ENCODE assay signal across 1 cellular context in the genomic region with DNA sequence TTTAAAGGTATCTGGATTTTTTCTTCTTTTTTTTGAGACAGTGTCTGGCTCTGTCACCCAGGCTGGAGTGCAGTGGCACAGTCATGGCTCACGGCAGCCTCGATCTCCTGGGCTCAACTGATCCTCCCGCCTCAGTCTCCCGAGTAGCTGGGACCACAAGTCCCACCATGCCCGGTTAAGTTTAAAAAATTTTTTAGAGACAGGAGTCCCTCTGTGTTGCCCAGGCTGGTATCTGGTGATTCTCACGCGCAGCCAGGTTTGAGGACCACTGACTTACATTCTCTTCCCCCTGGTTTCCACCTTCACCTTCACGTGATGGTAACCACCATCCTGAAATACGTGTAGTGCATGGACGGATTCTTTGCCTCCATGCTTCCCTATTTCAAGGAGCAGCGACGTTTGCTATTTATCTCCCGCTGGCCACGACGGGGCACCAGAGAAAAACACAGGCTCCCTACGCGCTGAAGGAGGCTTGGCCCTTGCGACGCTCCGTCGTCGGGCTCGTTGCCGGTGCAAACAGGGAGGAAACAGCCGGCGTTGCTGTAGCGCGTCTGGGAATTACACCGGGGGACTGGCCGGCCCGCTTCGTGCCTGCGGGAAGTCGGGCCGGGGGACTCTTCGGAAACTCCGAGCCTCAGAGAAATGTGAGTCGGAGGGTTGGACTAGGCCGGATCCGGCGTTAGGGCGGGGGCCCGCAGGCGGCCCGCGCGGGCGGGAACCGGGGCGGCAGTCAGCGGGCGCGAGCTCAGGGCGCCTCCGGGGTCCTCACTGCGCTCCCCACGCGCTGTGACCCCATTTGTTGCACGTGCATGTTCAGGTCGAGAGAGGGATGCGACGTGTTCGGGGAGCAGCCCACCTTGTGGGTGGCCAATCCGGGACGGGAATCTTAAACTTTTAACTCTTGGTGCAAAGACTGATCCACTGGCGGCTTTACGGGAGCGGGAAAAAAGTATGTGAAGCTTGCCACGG.
TF ChIP-seq lines count a peak whose summit lies in the region.

A gene with protein sequence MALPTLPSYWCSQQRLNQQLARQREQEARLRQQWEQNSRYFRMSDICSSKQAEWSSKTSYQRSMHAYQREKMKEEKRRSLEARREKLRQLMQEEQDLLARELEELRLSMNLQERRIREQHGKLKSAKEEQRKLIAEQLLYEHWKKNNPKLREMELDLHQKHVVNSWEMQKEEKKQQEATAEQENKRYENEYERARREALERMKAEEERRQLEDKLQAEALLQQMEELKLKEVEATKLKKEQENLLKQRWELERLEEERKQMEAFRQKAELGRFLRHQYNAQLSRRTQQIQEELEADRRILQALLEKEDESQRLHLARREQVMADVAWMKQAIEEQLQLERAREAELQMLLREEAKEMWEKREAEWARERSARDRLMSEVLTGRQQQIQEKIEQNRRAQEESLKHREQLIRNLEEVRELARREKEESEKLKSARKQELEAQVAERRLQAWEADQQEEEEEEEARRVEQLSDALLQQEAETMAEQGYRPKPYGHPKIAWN (plus strand): TSS at position 492 of the 969 bp plus-strand sequence. CDS start 2,753 bp downstream, outside the sequence.

TF ChIP-seq in IMR-90, 13 proteins besides CTCF, POLR2A, EP300 and RAD21:
- TF ChIP-seq, protein P1, sequence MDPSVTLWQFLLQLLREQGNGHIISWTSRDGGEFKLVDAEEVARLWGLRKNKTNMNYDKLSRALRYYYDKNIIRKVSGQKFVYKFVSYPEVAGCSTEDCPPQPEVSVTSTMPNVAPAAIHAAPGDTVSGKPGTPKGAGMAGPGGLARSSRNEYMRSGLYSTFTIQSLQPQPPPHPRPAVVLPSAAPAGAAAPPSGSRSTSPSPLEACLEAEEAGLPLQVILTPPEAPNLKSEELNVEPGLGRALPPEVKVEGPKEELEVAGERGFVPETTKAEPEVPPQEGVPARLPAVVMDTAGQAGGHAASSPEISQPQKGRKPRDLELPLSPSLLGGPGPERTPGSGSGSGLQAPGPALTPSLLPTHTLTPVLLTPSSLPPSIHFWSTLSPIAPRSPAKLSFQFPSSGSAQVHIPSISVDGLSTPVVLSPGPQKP (IDR thresholded peaks at IDR 0.05; ENCODE audit: borderline replicate concordance, low read depth, low read length): no peak
- no peak for TF ChIP-seq MAFK (IDR thresholded peaks at IDR 0.05; ENCODE audit: low read depth, low read length)
- TF ChIP-seq BHLHE40 (IDR thresholded peaks at IDR 0.05; ENCODE audit: low read depth, low read length): peak; percentile 83
- TF ChIP-seq CHD1 (IDR thresholded peaks at IDR 0.05; ENCODE audit: low read depth, low read length): no peak
- TF ChIP-seq FOS (IDR thresholded peaks at IDR 0.05; ENCODE audit: low read depth, low read length): no peak
- 0 out of 2 replicates have a peak, but pooled peaks have one; percentile 47 for TF ChIP-seq MXI1 (IDR thresholded peaks at IDR 0.05; ENCODE audit: borderline replicate concordance, low read depth, low read length)
- peak; percentile 41 for TF ChIP-seq SMC3 (IDR thresholded peaks at IDR 0.05; ENCODE audit: low read depth, low read length)
- TF ChIP-seq NFE2L2 (IDR thresholded peaks at IDR 0.05; ENCODE audit: low read depth, low read length): no peak
- TF ChIP-seq CEBPB (IDR thresholded peaks at IDR 0.05; ENCODE audit: low read depth, low read length): 0 out of 2 replicates have a peak, but pooled peaks have one; percentile 9
- TF ChIP-seq MAZ (IDR thresholded peaks at IDR 0.05; ENCODE audit: borderline replicate concordance, low read depth, low read length): peak; percentile 50; the same call in 1 of the 2 replicates
- TF ChIP-seq RFX5 (IDR thresholded peaks at IDR 0.05; ENCODE audit: low read depth, low read length): no peak
- TF ChIP-seq, protein P2, sequence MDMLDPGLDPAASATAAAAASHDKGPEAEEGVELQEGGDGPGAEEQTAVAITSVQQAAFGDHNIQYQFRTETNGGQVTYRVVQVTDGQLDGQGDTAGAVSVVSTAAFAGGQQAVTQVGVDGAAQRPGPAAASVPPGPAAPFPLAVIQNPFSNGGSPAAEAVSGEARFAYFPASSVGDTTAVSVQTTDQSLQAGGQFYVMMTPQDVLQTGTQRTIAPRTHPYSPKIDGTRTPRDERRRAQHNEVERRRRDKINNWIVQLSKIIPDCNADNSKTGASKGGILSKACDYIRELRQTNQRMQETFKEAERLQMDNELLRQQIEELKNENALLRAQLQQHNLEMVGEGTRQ (IDR thresholded peaks at IDR 0.05; ENCODE audit: low read depth, low read length): no peak
- no peak for TF ChIP-seq RCOR1 (IDR thresholded peaks at IDR 0.05; ENCODE audit: insufficient replicate concordance, low read length)
